In genomic region chr17:80750263-80750662, GRCh38 we compare ENCODE assay signal across 2 cellular contexts.
TF ChIP-seq lines count a peak whose summit lies in the region.

No MANE protein-coding gene starts in this region.

TF ChIP-seq in HEK293, 187 proteins besides CTCF, POLR2A, EP300 and RAD21 (continued from another document):
- TF ChIP-seq ZBTB11 (tag by site-specific recombination; conservative IDR thresholded peaks at IDR 0.05; ENCODE audit: low read depth): no peak

TF ChIP-seq in GM12878, 131 proteins besides CTCF, POLR2A, EP300 and RAD21 (continued from another document):
- TF ChIP-seq CEBPZ (IDR thresholded peaks at IDR 0.05; ENCODE audit: low read depth, low read length) (no peak), ZNF622 (IDR thresholded peaks at IDR 0.05) (no peak), NFIC (IDR thresholded peaks at IDR 0.05; ENCODE audit: low read depth, low read length) (no peak), PAX8 (IDR thresholded peaks at IDR 0.05) (no peak), PBX3 (IDR thresholded peaks at IDR 0.05; ENCODE audit: insufficient replicate concordance, low read depth, low read length) (no peak), PML (IDR thresholded peaks at IDR 0.05; ENCODE audit: low read length) (no peak), NR2C1 (IDR thresholded peaks at IDR 0.05) (no peak), SIN3A (IDR thresholded peaks at IDR 0.05; ENCODE audit: low read depth, low read length) (no peak), NRF1 (conservative IDR thresholded peaks at IDR 0.05; ENCODE audit: low read depth, low read length) (no peak), CBX5 (IDR thresholded peaks at IDR 0.05; ENCODE audit: low read depth) (no peak), MLLT1 (IDR thresholded peaks at IDR 0.05) (no peak), GATAD2B (conservative IDR thresholded peaks at IDR 0.05; ENCODE audit: low read depth) (no peak), BCL11A (IDR thresholded peaks at IDR 0.05; ENCODE audit: low read depth, low read length) (no peak), IKZF2 (IDR thresholded peaks at IDR 0.05) (no peak), BACH1 (IDR thresholded peaks at IDR 0.05; ENCODE audit: borderline replicate concordance) (no peak), POU2F2 (IDR thresholded peaks at IDR 0.05; ENCODE audit: borderline replicate concordance, low read depth, low read length) (no peak)
TF ChIP-seq in GM12878: peak in this region for 0.
